16 cellular contexts compared by ENCODE assay signal in genomic region chr10:12703813-12704212, GRCh38.
A peak's percentile ranks its signal among the peaks of the same experiment; 100 is the strongest.
DNase-seq lines count a peak whose midpoint lies in the region; ATAC-seq and TF ChIP-seq lines count a peak whose summit lies in the region.
"Had no signal": no experiment of that assay in that cellular context is flagged by ENCODE, and none has a peak within 500 bp of the region (broad histone marks: within the 10 kb centered on the region; RNA-seq: fewer than 3 reads in every experiment).

No MANE protein-coding gene starts in this region.

- CTCF ChIA-PET in GM10248 (lab: Yijun Ruan, JAX), result interaction anchor here (0.7 to 9.5 kb wide), 3 partner anchors 8 to 136 kb away, joined by 3 to 67 read pairs (median 4); no protein-coding TSS in a partner anchor

- H3K4me1 Mint-ChIP-seq in stimulated activated naive CD8-positive, alpha-beta T cell treated with anti-CD3 and anti-CD28 coated beads, Interleukin-15, Interleukin-2, amounts not matched to agents 100 ng/mL and 50 ng/mL, for 24 hours (ENCODE audit: low read depth), result peaks cover 61% of the 10 kb centered on the region
- H3K4me1 Mint-ChIP-seq in stimulated activated naive CD8-positive, alpha-beta T cell treated with anti-CD3 and anti-CD28 coated beads, Interleukin-15, amount 100 ng/mL, for 72 hours, result peaks cover 71% of the 10 kb centered on the region

- no peaks in the 10 kb centered on the region for H3K36me3 ChIP-seq in aorta (ENCODE audit: control insufficient read depth in 1 of 2, insufficient read depth in 2 of 2, low read length in 1 of 2)
- H3K36me3 ChIP-seq: stomach, WERI-Rb-1 had no signal

- H3K9me3 ChIP-seq in aorta (ENCODE audit: control insufficient read depth, low read length), result no peaks in the 10 kb centered on the region
- H3K9me3 ChIP-seq: stomach had no signal

- TF ChIP-seq CTCF in fibroblast of villous mesenchyme (IDR thresholded peaks at IDR 0.05; ENCODE audit: insufficient read depth, low read depth, low read length), result no peak
- TF ChIP-seq CTCF in GM10248 (IDR thresholded peaks at IDR 0.05; ENCODE audit: control extremely low read depth, extremely low read depth, low read depth, missing control alignments), result no peak
- no peak for TF ChIP-seq CTCF in GM13976 (IDR thresholded peaks at IDR 0.05; ENCODE audit: borderline replicate concordance, control extremely low read depth, extremely low read depth, insufficient read depth, missing control alignments)

- intact Hi-C loops in aorta (cut with DNase I), result loop anchor here in 1 of 2 donors (10.0 kb wide), 1 partner anchor 219 kb away; no protein-coding TSS in a partner anchor

- ATAC-seq in stimulated activated naive CD8-positive, alpha-beta T cell treated with anti-CD3 and anti-CD28 coated beads, Interleukin-15, amount 100 ng/mL, for 72 hours, result no peak
- ATAC-seq in aorta (ENCODE audit: low FRiP score) (peak; percentile 59), HG03097 (IDR thresholded peaks at IDR 0.05; ENCODE audit: low FRiP score, unreplicated experiment) (no peak)
- ATAC-seq: GM23338, HepG2 had no signal

- 8% methylated on average over 6 of the region's 6 CpGs for WGBS in aorta, 2 donors

- H3K4me3 Mint-ChIP-seq in stimulated activated naive CD8-positive, alpha-beta T cell treated with anti-CD3 and anti-CD28 coated beads, Interleukin-15, Interleukin-2, amounts not matched to agents 100 ng/mL and 50 ng/mL, for 24 hours, result no peak overlapping the region
- H3K4me3 Mint-ChIP-seq in stimulated activated naive CD8-positive, alpha-beta T cell treated with anti-CD3 and anti-CD28 coated beads, Interleukin-15, amount 100 ng/mL, for 72 hours, result no peak overlapping the region
- H3K4me3 Mint-ChIP-seq: GM23338, neural crest cell had no signal

- POLR2A ChIA-PET in GM10248 (lab: Yijun Ruan, JAX), result interaction anchor here (0.7 kb wide), 1 partner anchor 246 kb away, joined by 5 read pairs; no protein-coding TSS in a partner anchor

- DNase-seq in stimulated activated naive CD8-positive, alpha-beta T cell treated with anti-CD3 and anti-CD28 coated beads, Interleukin-15, amount 100 ng/mL, for 72 hours, result no peak
- peak; percentile 32 for DNase-seq in amniotic stem cell (lab: John Stamatoyannopoulos, UW)
- DNase-seq in fibroblast of villous mesenchyme (ENCODE audit: low read depth), result peak; percentile 61
- no peak for DNase-seq in aorta
- DNase-seq in GM10248 (ENCODE audit: extremely low spot score), result no peak
- no peak for DNase-seq in GM13976 (ENCODE audit: low spot score)
- DNase-seq: effector CD8-positive, alpha-beta T cell; NCI-H2171 treated with DMSO at 0.1 percent for 48 hours; stomach; WERI-Rb-1 had no signal

- no peaks in the 10 kb centered on the region for H3K27me3 Mint-ChIP-seq in stimulated activated naive CD8-positive, alpha-beta T cell treated with anti-CD3 and anti-CD28 coated beads, Interleukin-15, Interleukin-2, amounts not matched to agents 100 ng/mL and 50 ng/mL, for 24 hours
- no peaks in the 10 kb centered on the region for H3K27me3 Mint-ChIP-seq in stimulated activated naive CD8-positive, alpha-beta T cell treated with anti-CD3 and anti-CD28 coated beads, Interleukin-15, amount 100 ng/mL, for 72 hours

- peaks cover 21% of the 10 kb centered on the region for H3K36me3 Mint-ChIP-seq in stimulated activated naive CD8-positive, alpha-beta T cell treated with anti-CD3 and anti-CD28 coated beads, Interleukin-15, Interleukin-2, amounts not matched to agents 100 ng/mL and 50 ng/mL, for 24 hours (ENCODE audit: low read depth)

- H3K4me3 ChIP-seq in fibroblast of villous mesenchyme (ENCODE audit: low read depth, low read length), result no peak overlapping the region
- H3K4me3 ChIP-seq in aorta (ENCODE audit: low read length in 2 of 2), result no peak overlapping the region
- H3K4me3 ChIP-seq: GM23338, stomach had no signal

- H3K27me3 ChIP-seq in aorta (ENCODE audit: control insufficient read depth in 1 of 2, insufficient read depth in 2 of 2, low read length in 1 of 2), result no peaks in the 10 kb centered on the region
- H3K27me3 ChIP-seq: stomach had no signal

- H3K9me3 Mint-ChIP-seq in stimulated activated naive CD8-positive, alpha-beta T cell treated with anti-CD3 and anti-CD28 coated beads, Interleukin-15, Interleukin-2, amounts not matched to agents 100 ng/mL and 50 ng/mL, for 24 hours, result peaks cover 7% of the 10 kb centered on the region
- no peaks in the 10 kb centered on the region for H3K9me3 Mint-ChIP-seq in stimulated activated naive CD8-positive, alpha-beta T cell treated with anti-CD3 and anti-CD28 coated beads, Interleukin-15, amount 100 ng/mL, for 72 hours
- H3K9me3 Mint-ChIP-seq: GM23338, neural crest cell had no signal

- peak overlapping the region; percentile 52 for H3K27ac Mint-ChIP-seq in stimulated activated naive CD8-positive, alpha-beta T cell treated with anti-CD3 and anti-CD28 coated beads, Interleukin-15, Interleukin-2, amounts not matched to agents 100 ng/mL and 50 ng/mL, for 24 hours
- H3K27ac Mint-ChIP-seq in stimulated activated naive CD8-positive, alpha-beta T cell treated with anti-CD3 and anti-CD28 coated beads, Interleukin-15, amount 100 ng/mL, for 72 hours, result no peak overlapping the region
- H3K27ac Mint-ChIP-seq: GM23338 had no signal

- H3K27ac ChIP-seq in aorta (ENCODE audit: low read depth in 1 of 2, low read length in 2 of 2), result no peak overlapping the region
- H3K27ac ChIP-seq: C4-2B, stomach, WERI-Rb-1 had no signal

- in situ Hi-C loops in GM13976 (cut with MboI; ENCODE audit: low sequenced_read_pairs, unreplicated experiment), result loop anchor here (25.0 kb wide), 1 partner anchor 442 kb away; no protein-coding TSS in a partner anchor

- peaks cover 4 to 9% of the 10 kb centered on the region in 2 donors for H3K4me1 ChIP-seq in aorta (ENCODE audit: control insufficient read depth in 1 of 2, insufficient read depth in 2 of 2, low read length in 2 of 2)

Comparison
In these comparisons a context has a peak if more than half of its experiments do, and no peak if none do; other contexts are left out.
1. DNase-seq: peak in amniotic stem cell (single experiment) and fibroblast of villous mesenchyme (single experiment); none in stimulated activated naive CD8-positive, alpha-beta T cell treated with anti-CD3 and anti-CD28 coated beads, Interleukin-15, amount 100 ng/mL, for 72 hours (0 of 2), aorta (0 of 2), GM10248 (single experiment) and GM13976 (single experiment).